In the genomic region with DNA sequence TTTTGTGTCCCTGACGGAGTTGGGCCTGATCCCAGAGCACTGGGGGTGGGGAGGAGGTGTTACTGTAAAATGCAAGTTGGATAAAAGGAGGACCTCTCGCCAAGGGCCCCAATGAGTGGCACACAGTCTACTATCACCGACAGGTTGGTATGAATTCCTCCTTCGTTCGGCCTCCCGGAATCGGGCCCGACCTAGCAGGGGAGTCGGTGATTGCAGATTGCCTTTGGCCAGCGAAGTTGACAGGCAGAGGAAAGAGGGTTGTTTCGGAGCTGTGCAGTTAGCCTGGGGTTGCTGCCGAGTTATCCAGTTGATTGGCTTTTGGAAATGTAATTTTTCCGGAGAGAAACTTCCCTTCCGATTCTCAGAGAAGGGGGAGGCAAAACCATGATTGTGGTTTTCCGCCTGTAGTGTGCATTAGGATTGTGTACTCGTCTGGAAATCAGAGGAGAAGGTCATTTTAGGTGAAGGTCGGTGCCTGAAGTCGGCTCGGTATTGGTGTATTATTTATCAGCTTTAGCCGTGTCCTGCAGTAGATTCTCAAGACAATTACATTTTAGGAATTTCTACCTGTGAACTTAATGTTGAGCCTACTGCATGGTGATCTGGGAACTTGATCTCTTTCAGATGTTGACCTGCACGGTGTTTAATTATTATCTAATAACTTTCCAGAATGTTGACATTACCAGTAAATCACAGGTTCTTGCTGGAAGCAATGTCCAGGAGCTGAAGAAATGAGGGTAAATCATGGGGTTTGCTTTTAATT, we compare ENCODE assay signal across 8 cellular contexts. TPM values are rescaled to one million over a fixed set of nuclear protein-coding genes. Genes with fewer than 3 reads are reported as not detected.
A peak's percentile ranks its signal among the peaks of the same experiment; 100 is the strongest.
DNase-seq lines count a peak whose midpoint lies in the region; ATAC-seq and TF ChIP-seq lines count a peak whose summit lies in the region.

No MANE protein-coding gene starts in this region.

- peak; percentile 12 for DNase-seq in stimulated activated CD4-positive, alpha-beta T cell treated with anti-CD3 and anti-CD28 coated beads, Interleukin-12 subunit alpha, Interleukin-12 subunit beta, amount 100 ng/mL, for 4 hours
- DNase-seq in stimulated activated CD4-positive, alpha-beta T cell treated with anti-CD3 and anti-CD28 coated beads, Interleukin-1b, Interleukin-23, amount 100 ng/mL, for 48 hours: no peak
- peak; percentile 3 for DNase-seq in SK-N-DZ (ENCODE audit: low spot score)
- DNase-seq in lower leg skin (ENCODE audit: low spot score in 2 of 2): peak; percentile 44 to 90
- DNase-seq in testis: peak; percentile 52

- intact Hi-C loops in lower leg skin (cut with DNase I; ENCODE audit: low total_unique reads) (no loop called here), testis (cut with DNase I; ENCODE audit: low total_unique reads) (no loop called here)

- peak overlapping the region; percentile 64 for H3K4me3 ChIP-seq in lower leg skin (ENCODE audit: low read depth, poor library complexity, severe bottlenecking)
- peak overlapping the region; percentile 92 for H3K4me3 ChIP-seq in testis

- TF ChIP-seq POLR2A in lower leg skin (IDR thresholded peaks at IDR 0.05): no peak
- TF ChIP-seq POLR2A in testis (IDR thresholded peaks at IDR 0.05): no peak

- H3K36me3 ChIP-seq in testis (ENCODE audit: low read depth, missing control alignments): no peaks in the 10 kb centered on the region

- TF ChIP-seq CTCF in lower leg skin (IDR thresholded peaks at IDR 0.05) (no peak), testis (IDR thresholded peaks at IDR 0.05) (no peak)

- no peaks in the 10 kb centered on the region for H3K27me3 ChIP-seq in testis

- H3K9me3 ChIP-seq in testis: no peaks in the 10 kb centered on the region

- peaks cover 22% of the 10 kb centered on the region for H3K4me1 ChIP-seq in testis

- ATAC-seq in GM18519 (IDR thresholded peaks at IDR 0.05; ENCODE audit: low FRiP score, unreplicated experiment): no peak
- ATAC-seq in HG02610 (IDR thresholded peaks at IDR 0.05; ENCODE audit: unreplicated experiment): no peak

- H3K27ac ChIP-seq in cingulate gyrus (ENCODE audit: low read depth, low read length) (peak overlapping the region; percentile 78), testis (peak overlapping the region; percentile 95 to 97)

- 0 to 2% methylated on average over 21 of the region's 21 CpGs for WGBS in lower leg skin, 2 donors
- 1% methylated on average over 21 of the region's 21 CpGs for WGBS in testis, 2 donors

RNA-seq across cellular contexts. Expression of gene ARHGEF12, which starts 1.1 kb away (rescaled TPM):
- polyA plus RNA-seq in SK-N-DZ (2014; cell fraction: cytosol; rRNA removed): 9.8 and 11.4 TPM in 2 replicates
- 7.0 and 8.3 TPM in 2 replicates for polyA plus RNA-seq in SK-N-DZ (2014; cell fraction: nucleus; rRNA removed)
- 100 to 1,000 TPM; 124 to 153 (median 132) TPM for total RNA-seq in lower leg skin
- total RNA-seq in testis: 10 to 100 TPM; 72.7 to 74.1 TPM
- polyA plus RNA-seq in testis (ENCODE audit: insufficient read depth, low read depth, low replicate concordance): 26.6 TPM

RNA-seq across cellular contexts. Expression of gene TLCD5, which starts 12.2 kb away (rescaled TPM):
- polyA plus RNA-seq in SK-N-DZ (2014; cell fraction: cytosol; rRNA removed): 9.7 and 10.9 TPM in 2 replicates
- polyA plus RNA-seq in SK-N-DZ (2014; cell fraction: nucleus; rRNA removed): 7.6 and 10.0 TPM in 2 replicates
- total RNA-seq in lower leg skin: 1 to 10 TPM in 3 of 4 donors, under 1 TPM in 1; 0.72 to 1.7 (median 1.5) TPM
- total RNA-seq in testis: 10 to 100 TPM; 12.6 to 14.0 TPM
- 7.9 TPM for polyA plus RNA-seq in testis (ENCODE audit: insufficient read depth, low read depth, low replicate concordance)

Comparison
In these comparisons a context has a peak if more than half of its experiments do, and no peak if none do; other contexts are left out.
1. RNA of gene TLCD5, which starts 12.2 kb away (total RNA-seq): 12.6 to 14.0 TPM in testis; 0.72 to 1.7 TPM in lower leg skin; every median in the first group is over 4 times any median in the second.